ENCODE assay signal across 9 cellular contexts in genomic region chr1:234988160-234988528, GRCh38.
DNase-seq lines count a peak whose midpoint lies in the region; ATAC-seq and TF ChIP-seq lines count a peak whose summit lies in the region.
"Had no signal": no experiment of that assay in that cellular context is flagged by ENCODE, and none has a peak within 500 bp of the region (broad histone marks: within the 10 kb centered on the region; RNA-seq: fewer than 3 reads in every experiment).

No MANE protein-coding gene starts in this region.

- no peaks in the 10 kb centered on the region for H3K36me3 ChIP-seq in lower lobe of right lung

- no peaks in the 10 kb centered on the region for H3K27me3 Mint-ChIP-seq in T-helper 2 cell treated with Interferon-gamma antibody and Interleukin-4, amounts not matched to agents 5 μg/mL and 100 μg/mL, for 36 hours (ENCODE audit: low read depth)

- peaks cover 3% of the 10 kb centered on the region for H3K9me3 Mint-ChIP-seq in T-helper 2 cell treated with Interferon-gamma antibody and Interleukin-4, amounts not matched to agents 5 μg/mL and 100 μg/mL, for 36 hours

- H3K27ac ChIP-seq in angular gyrus (ENCODE audit: low read depth, low read length): peak overlapping the region; percentile 91
- H3K27ac ChIP-seq in lower lobe of right lung: peak overlapping the region; percentile 86
- peak overlapping the region; percentile 75 for H3K27ac ChIP-seq in temporal lobe (ENCODE audit: low read depth, low read length)

- peak overlapping the region; percentile 33 for H3K27ac Mint-ChIP-seq in T-helper 2 cell treated with Interferon-gamma antibody and Interleukin-4, amounts not matched to agents 5 μg/mL and 100 μg/mL, for 36 hours

- H3K4me3 ChIP-seq in lower lobe of right lung: no peak overlapping the region

- no peak for TF ChIP-seq CTCF in lower lobe of right lung (IDR thresholded peaks at IDR 0.05)

- no peak for DNase-seq in T-helper 2 cell treated with Interferon-gamma antibody and Interleukin-4, amounts not matched to agents 5 μg/mL and 100 μg/mL, for 36 hours (ENCODE audit: low spot score)
- DNase-seq in T-helper 2 cell (no peak), lower lobe of right lung (no peak), cerebellar nuclear complex (lab: John Stamatoyannopoulos, UW) (no peak), NK-92 (lab: John Stamatoyannopoulos, UW; ENCODE audit: unreplicated experiment) (no peak)
- no peak for DNase-seq in activated CD8-positive, alpha-beta memory T cell treated with anti-CD3 and anti-CD28 coated beads, Interleukin-2, amount 50 U/mL, for 4 hours
- DNase-seq: NCI-H1694 had no signal

- H3K4me1 ChIP-seq in lower lobe of right lung: peaks cover 47% of the 10 kb centered on the region

- peaks cover 51% of the 10 kb centered on the region for H3K4me1 Mint-ChIP-seq in T-helper 2 cell treated with Interferon-gamma antibody and Interleukin-4, amounts not matched to agents 5 μg/mL and 100 μg/mL, for 36 hours (ENCODE audit: low read depth)

- ATAC-seq in lower lobe of right lung: no peak

- intact Hi-C loops in lower lobe of right lung (cut with DNase I): no loop called here

- peaks cover 9% of the 10 kb centered on the region for H3K36me3 Mint-ChIP-seq in T-helper 2 cell treated with Interferon-gamma antibody and Interleukin-4, amounts not matched to agents 5 μg/mL and 100 μg/mL, for 36 hours (ENCODE audit: low read depth)

- no peak overlapping the region for H3K4me3 Mint-ChIP-seq in T-helper 2 cell treated with Interferon-gamma antibody and Interleukin-4, amounts not matched to agents 5 μg/mL and 100 μg/mL, for 36 hours

- no peaks in the 10 kb centered on the region for H3K9me3 ChIP-seq in lower lobe of right lung

- H3K27me3 ChIP-seq in lower lobe of right lung (ENCODE audit: low read depth): no peaks in the 10 kb centered on the region
